ENCODE assay signal across 15 cellular contexts in genomic region chr11:111176603-111177002, GRCh38.
DNase-seq lines count a peak whose midpoint lies in the region; ATAC-seq, FAIRE-seq and TF ChIP-seq lines count a peak whose summit lies in the region.
"Had no signal": no experiment of that assay in that cellular context is flagged by ENCODE, and none has a peak within 500 bp of the region (broad histone marks: within the 10 kb centered on the region; RNA-seq: fewer than 3 reads in every experiment).

No MANE protein-coding gene starts in this region.

- intact Hi-C loops in GM12878 (cut with micrococcal nuclease; ENCODE audit: unreplicated experiment): no loop called here
- intact Hi-C loops in CD8-positive, alpha-beta T cell (cut with DNase I, micrococcal nuclease): no loop called here

- H3K27ac ChIP-seq in GM12878 (ENCODE audit: control insufficient read depth, insufficient read depth): peak overlapping the region; percentile 79
- H3K27ac ChIP-seq in CD8-positive, alpha-beta T cell (ENCODE audit: low read depth, low read length): no peak overlapping the region

- peaks cover 43% of the 10 kb centered on the region for H3K4me1 ChIP-seq in GM12878 (ENCODE audit: control insufficient read depth, insufficient read depth, low read length)
- no peaks in the 10 kb centered on the region for H3K4me1 ChIP-seq in CD8-positive, alpha-beta T cell (ENCODE audit: insufficient read depth, low read length)

- no peaks in the 10 kb centered on the region for H3K9me3 Mint-ChIP-seq in CD8-positive, alpha-beta T cell
- H3K9me3 Mint-ChIP-seq: CD4-positive, alpha-beta T cell had no signal

- TF ChIP-seq CTCF in GM12878 (IDR thresholded peaks at IDR 0.05 in 2 of 3, conservative IDR thresholded peaks at IDR 0.05 in 1 of 3; ENCODE audit: control insufficient read depth in 2 of 3, extremely low read depth in 1 of 3, insufficient read depth in 1 of 3, low read depth in 3 of 3, low read length in 3 of 3): no peak
- no peak for TF ChIP-seq CTCF in CD8-positive, alpha-beta T cell (IDR thresholded peaks at IDR 0.05)

- H3K4me2 ChIP-seq in GM12878 (ENCODE audit: control insufficient read depth, insufficient read depth): peak overlapping the region; percentile 82

- ATAC-seq in GM18858 (IDR thresholded peaks at IDR 0.05; ENCODE audit: unreplicated experiment): peak; percentile 52
- ATAC-seq in GM21526 (IDR thresholded peaks at IDR 0.05; ENCODE audit: low FRiP score, unreplicated experiment): peak; percentile 31
- ATAC-seq in HG03103 (IDR thresholded peaks at IDR 0.05; ENCODE audit: low read depth, unreplicated experiment): peak; percentile 40
- peak; percentile 75 for ATAC-seq in GM12878
- ATAC-seq in CD8-positive, alpha-beta T cell: no peak

- H2AFZ ChIP-seq in GM12878 (ENCODE audit: control insufficient read depth, low read depth, low read length): peak overlapping the region; percentile 33

- H3K4me3 ChIP-seq in GM12878: peak overlapping the region; percentile 30; the same call in 1 of the 2 replicates
- H3K4me3 ChIP-seq in CD8-positive, alpha-beta T cell (ENCODE audit: low read depth, low read length): no peak overlapping the region

- SMC1A ChIA-PET in GM12878 (lab: Charles Lee; ENCODE audit: uncharacterized antibody, unreplicated experiment): no interaction called here

- no peaks in the 10 kb centered on the region for H3K27me3 ChIP-seq in GM12878 (replicated peaks in 1 of 2; ENCODE audit: control insufficient read depth in 2 of 2, insufficient read depth in 2 of 2, low read length in 1 of 2)
- H3K27me3 ChIP-seq in CD8-positive, alpha-beta T cell (ENCODE audit: insufficient read depth, low read length): no peaks in the 10 kb centered on the region

- no peak overlapping the region for H3K4me3 Mint-ChIP-seq in CD8-positive, alpha-beta T cell
- H3K4me3 Mint-ChIP-seq: CD4-positive, alpha-beta T cell had no signal

- no peaks in the 10 kb centered on the region for H3K9me3 ChIP-seq in GM12878 (replicated peaks; ENCODE audit: control insufficient read depth, insufficient read depth, low read length)
- H3K9me3 ChIP-seq in CD8-positive, alpha-beta T cell (ENCODE audit: low read length): no peaks in the 10 kb centered on the region

- H3K4me1 Mint-ChIP-seq in CD8-positive, alpha-beta T cell (ENCODE audit: low read depth): no peaks in the 10 kb centered on the region

- no peak for TF ChIP-seq POLR2A in GM12878 (IDR thresholded peaks at IDR 0.05; ENCODE audit: low read depth, low read length)
- TF ChIP-seq POLR2A in erythroblast (IDR thresholded peaks at IDR 0.05; ENCODE audit: low read length): no peak

- no peak overlapping the region for H3K27ac Mint-ChIP-seq in CD8-positive, alpha-beta T cell
- H3K27ac Mint-ChIP-seq: CD4-positive, alpha-beta T cell had no signal

- no peaks in the 10 kb centered on the region for H3K79me2 ChIP-seq in GM12878 (ENCODE audit: control insufficient read depth, insufficient read depth, low read length)

- no peak overlapping the region; the same call in 1 of the 2 replicates for H3K9ac ChIP-seq in GM12878 (ENCODE audit: control insufficient read depth, insufficient read depth, low read length)

- FAIRE-seq in GM12878 (lab: Jason Lieb, UNC): peak; percentile 75

- RAD21 ChIA-PET in GM12878 (lab: Charles Lee; ENCODE audit: unreplicated experiment): no interaction called here

- no TSS peak for BruUV-seq in GM12878 (replicated peaks; lab: Mats Ljungman, UMichigan)

- H4K20me1 ChIP-seq in GM12878 (ENCODE audit: control insufficient read depth, insufficient read depth): no peaks in the 10 kb centered on the region

- no peak; a peak in 1 of 4 replicates for TF ChIP-seq EP300 in GM12878 (IDR thresholded peaks at IDR 0.05; ENCODE audit: borderline replicate concordance in 1 of 2, control insufficient read depth in 1 of 2, low read depth in 2 of 2, low read length in 2 of 2)

- DNase-seq in GM12878 (ENCODE audit: low read depth, low spot score) (peak; percentile 33), HT-29 (ENCODE audit: low spot score) (no peak), erythroblast (lab: John Stamatoyannopoulos, UW) (no peak), HEK293T (ENCODE audit: extremely low spot score) (no peak)
- DNase-seq in CD8-positive, alpha-beta T cell: no peak
- DNase-seq: activated T-cell treated with anti-CD3 and anti-CD28 coated beads for 4 hours; CD4-positive, alpha-beta T cell; effector CD4-positive, alpha-beta T cell; NCI-H446 treated with DMSO at 0.1 percent for 48 hours; SHP77; stimulated activated CD4-positive, alpha-beta T cell treated with anti-CD3 and anti-CD28 coated beads, Interleukin-12 subunit alpha, Interleukin-12 subunit beta, amount 100 ng/mL, for 4 hours; stimulated activated CD8-positive, alpha-beta memory T cell treated with anti-CD3 and anti-CD28 coated beads, Interleukin-4, amount 100 ng/mL, for 48 hours had no signal

- H3K27me3 Mint-ChIP-seq in CD8-positive, alpha-beta T cell (ENCODE audit: low read depth): no peaks in the 10 kb centered on the region
- H3K27me3 Mint-ChIP-seq: CD4-positive, alpha-beta T cell had no signal

- CTCF ChIA-PET in GM12878 (lab: Yijun Ruan, JAX): interaction anchor here (1.0 to 1.3 kb wide), 2 partner anchors 10 to 54 kb away, joined by 3 to 5 read pairs; no protein-coding TSS in a partner anchor
- CTCF ChIA-PET in CD8-positive, alpha-beta T cell (lab: Charles Lee): no interaction called here
- CTCF ChIA-PET in HEK293T (lab: Yijun Ruan, JAX): no interaction called here

- no peaks in the 10 kb centered on the region for H3K36me3 Mint-ChIP-seq in CD8-positive, alpha-beta T cell

- in situ Hi-C loops in GM12878 (cut with MboI): no loop called here

- no peaks in the 10 kb centered on the region for H3K36me3 ChIP-seq in GM12878 (ENCODE audit: control insufficient read depth in 2 of 2, insufficient read depth in 2 of 2, low read length in 1 of 2)
- no peaks in the 10 kb centered on the region for H3K36me3 ChIP-seq in CD8-positive, alpha-beta T cell (ENCODE audit: insufficient read depth, low read length)

- POLR2A ChIA-PET in GM12878 (lab: Charles Lee) (no interaction called here), HEK293T (lab: Yijun Ruan, JAX) (no interaction called here)
- POLR2A ChIA-PET in CD8-positive, alpha-beta T cell (lab: Charles Lee): no interaction called here

- 66% methylated on average over 4 of the region's 4 CpGs for WGBS in GM12878 (ENCODE audit: insufficient coverage, insufficient replicate concordance, low lambda C conversion rate, missing lambda C conversion rate)

- no peak for TF ChIP-seq RAD21 in GM12878 (IDR thresholded peaks at IDR 0.05; ENCODE audit: insufficient read depth, low read depth, low read length)

TF ChIP-seq in GM12878, 131 proteins besides CTCF, POLR2A, EP300 and RAD21 (continues in another document):
- TF ChIP-seq, protein P1, sequence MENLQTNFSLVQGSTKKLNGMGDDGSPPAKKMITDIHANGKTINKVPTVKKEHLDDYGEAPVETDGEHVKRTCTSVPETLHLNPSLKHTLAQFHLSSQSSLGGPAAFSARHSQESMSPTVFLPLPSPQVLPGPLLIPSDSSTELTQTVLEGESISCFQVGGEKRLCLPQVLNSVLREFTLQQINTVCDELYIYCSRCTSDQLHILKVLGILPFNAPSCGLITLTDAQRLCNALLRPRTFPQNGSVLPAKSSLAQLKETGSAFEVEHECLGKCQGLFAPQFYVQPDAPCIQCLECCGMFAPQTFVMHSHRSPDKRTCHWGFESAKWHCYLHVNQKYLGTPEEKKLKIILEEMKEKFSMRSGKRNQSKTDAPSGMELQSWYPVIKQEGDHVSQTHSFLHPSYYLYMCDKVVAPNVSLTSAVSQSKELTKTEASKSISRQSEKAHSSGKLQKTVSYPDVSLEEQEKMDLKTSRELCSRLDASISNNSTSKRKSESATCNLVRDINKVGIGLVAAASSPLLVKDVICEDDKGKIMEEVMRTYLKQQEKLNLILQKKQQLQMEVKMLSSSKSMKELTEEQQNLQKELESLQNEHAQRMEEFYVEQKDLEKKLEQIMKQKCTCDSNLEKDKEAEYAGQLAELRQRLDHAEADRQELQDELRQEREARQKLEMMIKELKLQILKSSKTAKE (IDR thresholded peaks at IDR 0.05; ENCODE audit: low read depth, poor library complexity, severe bottlenecking): no peak
- TF ChIP-seq HDAC2 (IDR thresholded peaks at IDR 0.05) (no peak), YY1 (IDR thresholded peaks at IDR 0.05; ENCODE audit: low read depth, low read length) (no peak), CBX5 (IDR thresholded peaks at IDR 0.05; ENCODE audit: low read depth) (no peak), HDAC6 (IDR thresholded peaks at IDR 0.05; ENCODE audit: unreplicated experiment) (no peak), TCF12 (IDR thresholded peaks at IDR 0.05; ENCODE audit: low read depth, low read length) (no peak), CREB1 (IDR thresholded peaks at IDR 0.05; ENCODE audit: low read depth) (no peak), SMAD5 (IDR thresholded peaks at IDR 0.05; ENCODE audit: low read depth) (no peak), MTA3 (IDR thresholded peaks at IDR 0.05; ENCODE audit: borderline replicate concordance, low read length) (no peak), ZNF24 (IDR thresholded peaks at IDR 0.05) (no peak)

TF ChIP-seq in HEK293T, 16 proteins besides CTCF, POLR2A, EP300 and RAD21:
- TF ChIP-seq NFRKB (IDR thresholded peaks at IDR 0.05): no peak
- TF ChIP-seq FOXM1 (IDR thresholded peaks at IDR 0.05; ENCODE audit: borderline replicate concordance): no peak
- no peak for TF ChIP-seq HDGF (IDR thresholded peaks at IDR 0.05; ENCODE audit: borderline replicate concordance)
- TF ChIP-seq TARDBP (IDR thresholded peaks at IDR 0.05): no peak
- TF ChIP-seq ELF4 (IDR thresholded peaks at IDR 0.05): no peak
- TF ChIP-seq SP1 (IDR thresholded peaks at IDR 0.05): no peak
- TF ChIP-seq ARNT (IDR thresholded peaks at IDR 0.05): no peak
- no peak for TF ChIP-seq CTBP1 (IDR thresholded peaks at IDR 0.05; ENCODE audit: borderline replicate concordance)
